In the genomic region with DNA sequence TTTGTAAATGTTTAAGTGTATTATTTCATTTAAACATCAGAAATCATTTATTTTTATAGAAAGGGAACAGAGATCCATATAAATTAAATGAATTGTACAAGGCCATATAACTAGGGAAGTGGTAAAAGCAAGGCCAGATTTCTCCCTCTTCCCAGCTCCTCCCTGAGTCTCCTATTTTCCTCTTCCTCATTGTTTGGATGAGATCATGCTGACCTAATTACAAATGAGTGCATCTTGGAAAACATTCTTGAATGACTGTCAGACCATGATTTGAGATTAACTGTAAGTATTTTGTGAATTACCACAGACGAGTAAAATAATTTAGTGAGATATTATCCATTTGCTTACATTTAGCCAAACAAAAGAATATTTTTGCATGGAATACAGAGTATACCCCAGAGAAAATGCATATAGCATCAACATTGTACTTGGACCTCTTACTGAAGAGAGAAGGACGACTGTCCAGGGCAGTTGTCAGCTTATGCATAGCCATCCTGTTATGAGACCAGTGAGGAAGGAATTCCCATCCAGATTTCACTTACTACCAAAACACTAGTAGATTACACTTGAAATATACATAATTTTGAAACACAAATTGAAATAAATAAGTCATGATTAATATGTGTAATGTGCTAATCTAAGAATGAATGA, we compare ENCODE assay signal across 15 cellular contexts. TPM values are rescaled to one million over a fixed set of nuclear protein-coding genes. Genes with fewer than 3 reads are reported as not detected.
A peak's percentile ranks its signal among the peaks of the same experiment; 100 is the strongest.
DNase-seq lines count a peak whose midpoint lies in the region; ATAC-seq and TF ChIP-seq lines count a peak whose summit lies in the region.
"Had no signal": no experiment of that assay in that cellular context is flagged by ENCODE, and none has a peak within 500 bp of the region (broad histone marks: within the 10 kb centered on the region; RNA-seq: fewer than 3 reads in every experiment).

No MANE protein-coding gene starts in this region.

- intact Hi-C loops in IMR-90 (cut with micrococcal nuclease), result no loop called here

- H4K5ac ChIP-seq in IMR-90 (ENCODE audit: low read depth, low read length), result no peak overlapping the region

- no peaks in the 10 kb centered on the region for H3K27me3 ChIP-seq in IMR-90 (ENCODE audit: control insufficient read depth, insufficient read depth, low read length)

- H3K23ac ChIP-seq in IMR-90 (ENCODE audit: low read depth, low read length), result no peak overlapping the region

- H3K9me3 Mint-ChIP-seq in chondrocyte (ENCODE audit: low read depth), result no peaks in the 10 kb centered on the region

- no peak overlapping the region for H2BK15ac ChIP-seq in IMR-90 (ENCODE audit: low read depth, low read length)

- peaks cover 15 to 33% of the 10 kb centered on the region in 2 experiments for H3K79me1 ChIP-seq in IMR-90 (ENCODE audit: low read depth in 1 of 2, low read length in 2 of 2)

- peak overlapping the region; percentile 44; the same call in 1 of the 2 replicates for H3K27ac ChIP-seq in IMR-90 (ENCODE audit: insufficient read depth, low read length)
- H3K27ac ChIP-seq: parathyroid adenoma, VCaP had no signal

- in situ Hi-C loops in IMR-90 (cut with MboI; ENCODE audit: low sequenced_read_pairs), result loop anchor here (25.0 kb wide), 1 partner anchor 99 kb away; the partner anchor contains the start of genes SLC10A4 and ZAR1

- no peak overlapping the region for H3K18ac ChIP-seq in IMR-90 (ENCODE audit: low read depth, low read length)

- H2BK20ac ChIP-seq in IMR-90 (ENCODE audit: low read depth, low read length), result no peak overlapping the region

- TF ChIP-seq CTCF in AG10803 (conservative IDR thresholded peaks at IDR 0.05; ENCODE audit: low read length), result no peak
- TF ChIP-seq CTCF in IMR-90 (conservative IDR thresholded peaks at IDR 0.05; ENCODE audit: low read depth, low read length), result no peak
- no peak for TF ChIP-seq CTCF in epithelial cell of esophagus (IDR thresholded peaks at IDR 0.05; ENCODE audit: insufficient read depth, low read depth, low read length, missing control alignments)
- TF ChIP-seq CTCF in chondrocyte (IDR thresholded peaks at IDR 0.05), result no peak

- H3K4me3 ChIP-seq in AG10803 (ENCODE audit: low read length), result no peak overlapping the region
- no peak overlapping the region for H3K4me3 ChIP-seq in IMR-90 (ENCODE audit: insufficient read depth, low read depth, low read length)
- H3K4me3 ChIP-seq in epithelial cell of esophagus (ENCODE audit: low read length), result no peak overlapping the region

- H3K4ac ChIP-seq in IMR-90 (ENCODE audit: low read depth, low read length), result no peak overlapping the region

- no peak overlapping the region for H3K56ac ChIP-seq in IMR-90 (ENCODE audit: extremely low read depth, insufficient read depth, low read length)

- peak overlapping the region; percentile 42 for H2BK5ac ChIP-seq in IMR-90 (ENCODE audit: low read depth, low read length, poor library complexity, severe bottlenecking)

- H2AK5ac ChIP-seq in IMR-90 (ENCODE audit: low read depth, low read length), result no peak overlapping the region

- H3K4me2 ChIP-seq in IMR-90 (ENCODE audit: low read depth, low read length), result no peak overlapping the region

- peaks cover 8% of the 10 kb centered on the region for H3K36me3 Mint-ChIP-seq in chondrocyte (ENCODE audit: low read depth)

- H3K9me1 ChIP-seq in IMR-90 (ENCODE audit: insufficient read depth, low read length), result no peaks in the 10 kb centered on the region; the same call in none of the 2 replicates

- dilution Hi-C loops in IMR-90 (cut with HindIII; ENCODE audit: low sequenced_read_pairs, unreplicated experiment), result no loop called here

- CTCF ChIA-PET in IMR-90 (lab: Yijun Ruan, JAX), result no interaction called here

- no CpG with 5 or more reads among the region's 2 CpGs for whole genome bisulfite sequencing in IMR-90 (ENCODE audit: extremely low coverage in 2 of 2, insufficient read length in 1 of 2), 2 experiments

- no peak overlapping the region for H3K4me3 Mint-ChIP-seq in chondrocyte (ENCODE audit: unreplicated experiment)

- TF ChIP-seq POLR2A in IMR-90 (IDR thresholded peaks at IDR 0.05; ENCODE audit: low read depth, low read length), result no peak

- H3K27me3 Mint-ChIP-seq in chondrocyte (ENCODE audit: low read depth), result no peaks in the 10 kb centered on the region

- no peaks in the 10 kb centered on the region for H3K9me3 ChIP-seq in IMR-90 (ENCODE audit: control insufficient read depth, insufficient read depth, low read length)

- H3K36me3 ChIP-seq in IMR-90 (ENCODE audit: control insufficient read depth, insufficient read depth, low read length), result peaks cover 15% of the 10 kb centered on the region

- H3K14ac ChIP-seq in IMR-90 (replicated peaks; ENCODE audit: low read depth, low read length), result no peak overlapping the region

- H3K27ac Mint-ChIP-seq in chondrocyte (ENCODE audit: unreplicated experiment), result no peak overlapping the region

- no peak overlapping the region for H2BK120ac ChIP-seq in IMR-90 (ENCODE audit: low read depth, low read length)

- peaks cover 20% of the 10 kb centered on the region for H3K4me1 Mint-ChIP-seq in chondrocyte (ENCODE audit: low read depth)

- H2AK9ac ChIP-seq in IMR-90 (replicated peaks; ENCODE audit: low read depth, low read length, poor library complexity), result no peak overlapping the region

- H3K4me1 ChIP-seq in IMR-90 (ENCODE audit: control insufficient read depth, insufficient read depth, low read length), result no peaks in the 10 kb centered on the region
- H3K4me1 ChIP-seq: parathyroid adenoma had no signal

- H2AFZ ChIP-seq in IMR-90 (replicated peaks; ENCODE audit: low read length, poor library complexity), result no peak overlapping the region
- H2AFZ ChIP-seq: parathyroid adenoma had no signal

- peak; percentile 90 for ATAC-seq in IMR-90 (ENCODE audit: low read depth)
- ATAC-seq in GM19397 (IDR thresholded peaks at IDR 0.05; ENCODE audit: unreplicated experiment), result no peak

- DNase-seq in AG10803 (ENCODE audit: low read depth) (peak; percentile 59), IMR-90 (peak; percentile 74), epithelial cell of esophagus (ENCODE audit: low read depth) (peak; percentile 60), kidney tubule cell (ENCODE audit: low spot score) (peak; percentile 64), chondrocyte (ENCODE audit: low spot score) (no peak), NAMALWA (ENCODE audit: low spot score) (no peak), HuH-7.5 (ENCODE audit: low spot score) (no peak)
- DNase-seq: activated CD8-positive, alpha-beta memory T cell treated with anti-CD3 and anti-CD28 coated beads for 24 hours; AML-193; central memory CD4-positive, alpha-beta T cell; NCI-H2171; stimulated activated CD4-positive, alpha-beta T cell treated with anti-CD3 and anti-CD28 coated beads, Interleukin-15, amount 100 ng/mL, for 24 hours had no signal

- no peak overlapping the region for H4K8ac ChIP-seq in IMR-90 (ENCODE audit: low read depth in 2 of 2, low read length in 2 of 2)

- TF ChIP-seq RAD21 in IMR-90 (IDR thresholded peaks at IDR 0.05; ENCODE audit: low read length), result no peak

- POLR2A ChIA-PET in IMR-90 (lab: Charles Lee; ENCODE audit: unreplicated experiment), result no interaction called here

- H3K9ac ChIP-seq in IMR-90 (ENCODE audit: low read depth, low read length), result no peak overlapping the region
- H3K9ac ChIP-seq: parathyroid adenoma had no signal

- BruUV-seq in IMR-90 (replicated peaks; lab: Mats Ljungman, UMichigan), result no TSS peak

- no peak overlapping the region for H4K91ac ChIP-seq in IMR-90 (ENCODE audit: insufficient read depth, low read depth, low read length)

- peaks cover 7% of the 10 kb centered on the region; the same call in 1 of the 2 replicates for H4K20me1 ChIP-seq in IMR-90 (ENCODE audit: insufficient read depth, low read length)

TF ChIP-seq in IMR-90, 13 proteins besides CTCF, POLR2A, EP300 and RAD21:
- no peak for TF ChIP-seq FOS (IDR thresholded peaks at IDR 0.05; ENCODE audit: low read depth, low read length)
- TF ChIP-seq CHD1 (IDR thresholded peaks at IDR 0.05; ENCODE audit: low read depth, low read length), result no peak
- no peak for TF ChIP-seq NFE2L2 (IDR thresholded peaks at IDR 0.05; ENCODE audit: low read depth, low read length)
- TF ChIP-seq CEBPB (IDR thresholded peaks at IDR 0.05; ENCODE audit: low read depth, low read length), result no peak

RNA-seq across cellular contexts. Expression of gene SLAIN2, which starts 47.3 kb away (rescaled TPM):
- total RNA-seq in IMR-90 (2012; rRNA removed) (23.3 and 32.2 TPM in 2 replicates), chondrocyte (80.4 to 84.4 TPM (median 84.2 TPM) in 3 replicates)
- polyA plus RNA-seq in IMR-90 (2012; rRNA removed), result 42.3 and 53.0 TPM in 2 replicates
- 17.1 and 18.7 TPM in 2 replicates for polyA plus RNA-seq in IMR-90 (2012; cell fraction: cytosol; rRNA removed)
- 11.2 and 44.3 TPM in 2 replicates for polyA plus RNA-seq in IMR-90 (2012; cell fraction: nucleus; rRNA removed; ENCODE audit: low replicate concordance)

Comparison
In these comparisons a context has a peak if more than half of its experiments do, and no peak if none do; other contexts are left out.
1. DNase-seq: peak in AG10803 (single experiment), IMR-90 (single experiment), epithelial cell of esophagus (single experiment) and kidney tubule cell (single experiment); none in chondrocyte (single experiment), NAMALWA (single experiment) and HuH-7.5 (single experiment).